In the genomic region with DNA sequence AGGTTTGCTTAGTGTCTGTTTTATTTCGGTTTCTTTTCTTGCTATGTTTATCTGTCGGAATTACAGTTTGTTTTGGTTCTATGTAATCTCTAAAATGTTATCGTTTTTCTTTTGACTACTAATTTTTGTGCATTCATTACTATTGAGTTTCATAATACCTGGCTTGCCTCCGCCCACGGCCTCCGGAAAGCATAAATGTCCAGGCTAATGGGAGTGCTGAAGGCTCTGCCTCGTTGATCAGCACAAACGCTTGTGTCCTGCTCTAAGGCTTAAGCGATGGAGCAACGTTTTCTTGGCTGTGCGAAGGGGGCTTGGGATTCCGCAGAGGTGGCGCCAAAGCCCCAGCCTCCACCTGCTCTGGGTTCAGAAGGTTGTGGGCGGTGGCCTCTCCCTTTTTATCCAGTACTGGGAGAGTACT, we compare ENCODE assay signal across 8 cellular contexts. TPM values are rescaled to one million over a fixed set of nuclear protein-coding genes. Genes with fewer than 3 reads are reported as not detected.
DNase-seq lines count a peak whose midpoint lies in the region; ATAC-seq and TF ChIP-seq lines count a peak whose summit lies in the region.

No MANE protein-coding gene starts in this region.

- no peak for TF ChIP-seq CTCF in IMR-90 (conservative IDR thresholded peaks at IDR 0.05; ENCODE audit: low read depth, low read length)
- TF ChIP-seq CTCF in right atrium auricular region (IDR thresholded peaks at IDR 0.05) = no peak

- H3K9me3 Mint-ChIP-seq in activated CD8-positive, alpha-beta memory T cell treated with anti-CD3 and anti-CD28 coated beads, Interleukin-2, amount 10 ng/mL, durations not matched to agents 7 days and 5 days (ENCODE audit: low read depth) = no peaks in the 10 kb centered on the region

- no peak overlapping the region for H2BK20ac ChIP-seq in IMR-90 (ENCODE audit: low read depth, low read length)

- BruUV-seq in IMR-90 (replicated peaks; lab: Mats Ljungman, UMichigan) = no TSS peak

- peaks cover 13% of the 10 kb centered on the region for H3K4me1 ChIP-seq in ES-I3 (ENCODE audit: insufficient read depth, low read length)
- H3K4me1 ChIP-seq in IMR-90 (ENCODE audit: control insufficient read depth, insufficient read depth, low read length) = peaks cover 8% of the 10 kb centered on the region
- H3K4me1 ChIP-seq in right atrium auricular region = no peaks in the 10 kb centered on the region

- no peak overlapping the region for H2BK15ac ChIP-seq in IMR-90 (ENCODE audit: low read depth, low read length)

- TF ChIP-seq RAD21 in IMR-90 (IDR thresholded peaks at IDR 0.05; ENCODE audit: low read length) = no peak

- 10% methylated on average over 5 of the region's 14 CpGs; no CpG with 5 or more reads in 1 of the 2 experiments for WGBS in IMR-90 (ENCODE audit: extremely low coverage in 2 of 2, insufficient read length in 1 of 2), 2 experiments

- H3K14ac ChIP-seq in IMR-90 (replicated peaks; ENCODE audit: low read depth, low read length) = no peak overlapping the region

- peaks cover 4% of the 10 kb centered on the region for H3K36me3 Mint-ChIP-seq in activated CD8-positive, alpha-beta memory T cell treated with anti-CD3 and anti-CD28 coated beads, Interleukin-2, amount 10 ng/mL, durations not matched to agents 7 days and 5 days

- no peaks in the 10 kb centered on the region for H3K27me3 ChIP-seq in IMR-90 (ENCODE audit: control insufficient read depth, insufficient read depth, low read length)
- peaks cover 0 to 10% of the 10 kb centered on the region in 2 donors for H3K27me3 ChIP-seq in right atrium auricular region

- H4K5ac ChIP-seq in IMR-90 (ENCODE audit: low read depth, low read length) = peak overlapping the region; percentile 31; the same call in 1 of the 2 replicates

- TF ChIP-seq POLR2A in IMR-90 (IDR thresholded peaks at IDR 0.05; ENCODE audit: low read depth, low read length) = no peak

- H3K9me1 ChIP-seq in IMR-90 (ENCODE audit: insufficient read depth, low read length) = peaks cover 6% of the 10 kb centered on the region; the same call in 1 of the 2 replicates

- DNase-seq in IMR-90 (peak; percentile 59), right atrium auricular region (ENCODE audit: low spot score) (no peak), activated gamma-delta T cell treated with Interleukin-2 at 50 U/mL for 16 hours (no peak)
- DNase-seq in activated CD8-positive, alpha-beta memory T cell treated with anti-CD3 and anti-CD28 coated beads, Interleukin-2, amount 10 ng/mL, durations not matched to agents 7 days and 5 days = peak; percentile 62
- peak; percentile 26 for DNase-seq in stimulated activated CD4-positive, alpha-beta T cell treated with anti-CD3 and anti-CD28 coated beads, Interleukin-1b, Interleukin-23, amount 100 ng/mL, for 48 hours

- no peaks in the 10 kb centered on the region for H4K20me1 ChIP-seq in IMR-90 (ENCODE audit: insufficient read depth, low read length)

- H3K4me3 Mint-ChIP-seq in activated CD8-positive, alpha-beta memory T cell treated with anti-CD3 and anti-CD28 coated beads, Interleukin-2, amount 10 ng/mL, durations not matched to agents 7 days and 5 days = peak overlapping the region; percentile 96

- H3K36me3 ChIP-seq in ES-I3 (ENCODE audit: insufficient read depth, low read length) (no peaks in the 10 kb centered on the region), IMR-90 (ENCODE audit: control insufficient read depth, insufficient read depth, low read length) (no peaks in the 10 kb centered on the region), right atrium auricular region (no peaks in the 10 kb centered on the region)

- dilution Hi-C loops in IMR-90 (cut with HindIII; ENCODE audit: low sequenced_read_pairs, unreplicated experiment) = no loop called here

- H4K91ac ChIP-seq in IMR-90 (ENCODE audit: insufficient read depth, low read depth, low read length) = peak overlapping the region; percentile 64; the same call in 1 of the 2 replicates

- CTCF ChIA-PET in IMR-90 (lab: Yijun Ruan, JAX) = interaction anchor here (0.6 to 3.0 kb wide), 9 partner anchors 17 to 108 kb away, joined by 3 to 20 read pairs (median 4); no protein-coding TSS in a partner anchor
- CTCF ChIA-PET in activated CD8-positive, alpha-beta memory T cell treated with anti-CD3 and anti-CD28 coated beads, Interleukin-2, amount 10 ng/mL, durations not matched to agents 7 days and 5 days (lab: Charles Lee) = interaction anchor here (1.0 to 9.4 kb wide), 11 partner anchors 9 to 172 kb away, joined by 3 to 165 read pairs (median 15); partner anchors contain the start of genes ANXA2R, NIM1K and ZNF131

- peak overlapping the region; percentile 22 to 61; a peak in 3 of 4 replicates for H4K8ac ChIP-seq in IMR-90 (ENCODE audit: low read depth in 2 of 2, low read length in 2 of 2)

- intact Hi-C loops in IMR-90 (cut with micrococcal nuclease) = loop anchor here (2.0 kb wide), 1 partner anchor 14 kb away; no protein-coding TSS in a partner anchor

- ATAC-seq in GM21515 (IDR thresholded peaks at IDR 0.05; ENCODE audit: unreplicated experiment) = peak; percentile 8
- ATAC-seq in IMR-90 (ENCODE audit: low read depth) = no peak
- ATAC-seq in activated CD8-positive, alpha-beta memory T cell treated with anti-CD3 and anti-CD28 coated beads, Interleukin-2, amount 10 ng/mL, durations not matched to agents 7 days and 5 days = peak; percentile 7
- no peak for ATAC-seq in HG03108 (IDR thresholded peaks at IDR 0.05; ENCODE audit: unreplicated experiment)

- H3K4me1 Mint-ChIP-seq in activated CD8-positive, alpha-beta memory T cell treated with anti-CD3 and anti-CD28 coated beads, Interleukin-2, amount 10 ng/mL, durations not matched to agents 7 days and 5 days = peaks cover 28% of the 10 kb centered on the region

- H3K79me1 ChIP-seq in IMR-90 (ENCODE audit: low read depth in 1 of 2, low read length in 2 of 2) = peaks cover 20 to 54% of the 10 kb centered on the region in 2 experiments

- H3K4me3 ChIP-seq in IMR-90 (ENCODE audit: insufficient read depth, low read depth, low read length) (peak overlapping the region; percentile 64), right atrium auricular region (peak overlapping the region in 1 of 2 donors; percentile 59)

- H3K18ac ChIP-seq in IMR-90 (ENCODE audit: low read depth, low read length) = peak overlapping the region; percentile 78; the same call in 1 of the 2 replicates

- POLR2A ChIA-PET in IMR-90 (lab: Charles Lee; ENCODE audit: unreplicated experiment) = interaction anchor here (0.6 to 1.2 kb wide), 6 partner anchors 11 to 28 kb away, joined by 3 to 4 read pairs (median 3); no protein-coding TSS in a partner anchor

- H3K9me3 ChIP-seq in ES-I3 (ENCODE audit: control insufficient read depth, insufficient read depth, low read length) (no peaks in the 10 kb centered on the region; the same call in 1 of the 2 replicates), IMR-90 (ENCODE audit: control insufficient read depth, insufficient read depth, low read length) (no peaks in the 10 kb centered on the region), right atrium auricular region (no peaks in the 10 kb centered on the region)

- in situ Hi-C loops in IMR-90 (cut with MboI; ENCODE audit: low sequenced_read_pairs) = no loop called here

- peak overlapping the region; percentile 24; the same call in 1 of the 2 replicates for H2AK5ac ChIP-seq in IMR-90 (ENCODE audit: low read depth, low read length)

- peak overlapping the region; percentile 32; the same call in 1 of the 2 replicates for H3K4ac ChIP-seq in IMR-90 (ENCODE audit: low read depth, low read length)

- peak overlapping the region; percentile 93 for H3K4me2 ChIP-seq in IMR-90 (ENCODE audit: low read depth, low read length)

- peak overlapping the region; percentile 69; the same call in 1 of the 2 replicates for H2BK120ac ChIP-seq in IMR-90 (ENCODE audit: low read depth, low read length)

- no peaks in the 10 kb centered on the region for H3K27me3 Mint-ChIP-seq in activated CD8-positive, alpha-beta memory T cell treated with anti-CD3 and anti-CD28 coated beads, Interleukin-2, amount 10 ng/mL, durations not matched to agents 7 days and 5 days

- H3K9ac ChIP-seq in ES-I3 (ENCODE audit: low read depth, low read length) (peak overlapping the region; percentile 59; the same call in 1 of the 2 replicates), IMR-90 (ENCODE audit: low read depth, low read length) (peak overlapping the region; percentile 95)

- H3K27ac ChIP-seq in IMR-90 (ENCODE audit: insufficient read depth, low read length) (peak overlapping the region; percentile 96), right atrium auricular region (peak overlapping the region; percentile 95 to 97)

- peak overlapping the region; percentile 100 for H3K27ac Mint-ChIP-seq in activated CD8-positive, alpha-beta memory T cell treated with anti-CD3 and anti-CD28 coated beads, Interleukin-2, amount 10 ng/mL, durations not matched to agents 7 days and 5 days

- peak overlapping the region; percentile 80 for H2AFZ ChIP-seq in IMR-90 (replicated peaks; ENCODE audit: low read length, poor library complexity)

- 0 out of 2 replicates have a peak overlapping the region, but pooled peaks have one; percentile 22 for H3K56ac ChIP-seq in IMR-90 (ENCODE audit: extremely low read depth, insufficient read depth, low read length)

- H2AK9ac ChIP-seq in IMR-90 (replicated peaks; ENCODE audit: low read depth, low read length, poor library complexity) = peak overlapping the region; percentile 80

- peak overlapping the region; percentile 97 for H3K23ac ChIP-seq in IMR-90 (ENCODE audit: low read depth, low read length)

- peak overlapping the region; percentile 89 for H2BK5ac ChIP-seq in IMR-90 (ENCODE audit: low read depth, low read length, poor library complexity, severe bottlenecking)

TF ChIP-seq in IMR-90, 13 proteins besides CTCF, POLR2A, EP300 and RAD21:
- TF ChIP-seq CHD1 (IDR thresholded peaks at IDR 0.05; ENCODE audit: low read depth, low read length) (no peak), RFX5 (IDR thresholded peaks at IDR 0.05; ENCODE audit: low read depth, low read length) (no peak), RCOR1 (IDR thresholded peaks at IDR 0.05; ENCODE audit: insufficient replicate concordance, low read length) (no peak), NFE2L2 (IDR thresholded peaks at IDR 0.05; ENCODE audit: low read depth, low read length) (no peak), MAFK (IDR thresholded peaks at IDR 0.05; ENCODE audit: low read depth, low read length) (no peak), BHLHE40 (IDR thresholded peaks at IDR 0.05; ENCODE audit: low read depth, low read length) (no peak), SMC3 (IDR thresholded peaks at IDR 0.05; ENCODE audit: low read depth, low read length) (no peak), CEBPB (IDR thresholded peaks at IDR 0.05; ENCODE audit: low read depth, low read length) (no peak)

RNA-seq across cellular contexts. Expression of gene ANXA2R, which starts 19.8 kb away (rescaled TPM):
- total RNA-seq in IMR-90 (2012; rRNA removed) (1.3 and 1.4 TPM in 2 replicates), right atrium auricular region (under 1 TPM in 1 of 2 donors, not detected in 1; 0.63 TPM)
- polyA plus RNA-seq in IMR-90 (2012; rRNA removed) = 2.5 and 3.6 TPM in 2 replicates
- 3.5 and 4.5 TPM in 2 replicates for polyA plus RNA-seq in IMR-90 (2012; cell fraction: cytosol; rRNA removed)
- 3.9 and 4.1 TPM in 2 replicates for polyA plus RNA-seq in IMR-90 (2012; cell fraction: nucleus; rRNA removed; ENCODE audit: low replicate concordance)
- total RNA-seq in activated CD8-positive, alpha-beta memory T cell treated with anti-CD3 and anti-CD28 coated beads, Interleukin-2, amount 10 ng/mL, durations not matched to agents 7 days and 5 days = 10 to 100 TPM; 14.5 to 32.0 TPM

Comparison
In these comparisons a context has a peak if more than half of its experiments do, and no peak if none do; other contexts are left out.
1. ATAC-seq: peak in GM21515 (single experiment) and activated CD8-positive, alpha-beta memory T cell treated with anti-CD3 and anti-CD28 coated beads, Interleukin-2, amount 10 ng/mL, durations not matched to agents 7 days and 5 days (single experiment); none in IMR-90 (single experiment) and HG03108 (single experiment).
2. DNase-seq: peak in IMR-90 (single experiment), activated CD8-positive, alpha-beta memory T cell treated with anti-CD3 and anti-CD28 coated beads, Interleukin-2, amount 10 ng/mL, durations not matched to agents 7 days and 5 days (single experiment) and stimulated activated CD4-positive, alpha-beta T cell treated with anti-CD3 and anti-CD28 coated beads, Interleukin-1b, Interleukin-23, amount 100 ng/mL, for 48 hours (single experiment); none in right atrium auricular region (single experiment) and activated gamma-delta T cell treated with Interleukin-2 at 50 U/mL for 16 hours (single experiment).